Comparison of ENCODE assay signal across 1 cellular context in the genomic region with DNA sequence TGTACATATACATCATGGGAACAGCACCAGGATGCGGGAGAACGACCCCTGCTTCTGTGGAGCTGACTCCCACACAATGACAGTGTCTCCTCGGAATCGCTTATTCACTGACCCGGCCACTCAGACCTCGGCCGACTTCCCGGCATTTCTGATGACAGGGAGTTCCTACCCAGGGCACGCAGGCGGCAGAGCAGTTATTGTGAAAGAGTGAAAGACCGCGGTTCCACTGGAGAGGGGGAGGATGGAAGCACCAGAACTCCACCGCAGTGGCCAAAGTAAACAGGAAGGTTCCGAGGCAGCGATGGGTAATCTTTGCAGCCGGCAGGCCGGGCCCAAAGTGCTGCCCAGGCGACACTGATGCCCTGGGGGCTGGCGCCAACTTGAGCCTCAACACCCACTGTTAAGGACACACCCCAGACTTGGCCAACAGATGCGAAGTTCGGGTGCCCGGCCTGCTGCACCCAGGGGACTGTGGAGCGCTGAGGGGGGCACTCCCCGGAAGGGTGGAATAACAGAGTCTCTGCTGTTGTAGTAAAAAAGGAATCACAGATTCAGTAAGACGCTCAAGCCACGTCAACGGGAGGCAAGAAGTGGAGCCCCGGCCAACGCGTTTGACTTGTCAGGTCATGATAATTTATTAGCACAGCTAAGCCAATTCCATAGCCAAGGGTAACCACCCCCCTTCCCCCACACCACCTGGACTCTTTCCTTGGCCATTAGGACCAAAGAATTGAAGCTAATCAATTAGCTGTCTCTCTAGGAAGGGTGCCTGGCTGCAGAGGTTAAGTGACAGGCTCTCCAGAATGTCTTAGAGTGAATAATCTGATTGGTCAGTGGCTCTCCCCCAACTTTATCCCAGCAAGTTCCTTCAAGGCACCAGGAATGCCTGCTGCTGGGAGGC.
TF ChIP-seq lines count a peak whose summit lies in the region.

No MANE protein-coding gene starts in this region.

TF ChIP-seq in HepG2, 621 proteins besides CTCF, POLR2A, EP300 and RAD21 (continues in another document):
- TF ChIP-seq, protein P1, sequence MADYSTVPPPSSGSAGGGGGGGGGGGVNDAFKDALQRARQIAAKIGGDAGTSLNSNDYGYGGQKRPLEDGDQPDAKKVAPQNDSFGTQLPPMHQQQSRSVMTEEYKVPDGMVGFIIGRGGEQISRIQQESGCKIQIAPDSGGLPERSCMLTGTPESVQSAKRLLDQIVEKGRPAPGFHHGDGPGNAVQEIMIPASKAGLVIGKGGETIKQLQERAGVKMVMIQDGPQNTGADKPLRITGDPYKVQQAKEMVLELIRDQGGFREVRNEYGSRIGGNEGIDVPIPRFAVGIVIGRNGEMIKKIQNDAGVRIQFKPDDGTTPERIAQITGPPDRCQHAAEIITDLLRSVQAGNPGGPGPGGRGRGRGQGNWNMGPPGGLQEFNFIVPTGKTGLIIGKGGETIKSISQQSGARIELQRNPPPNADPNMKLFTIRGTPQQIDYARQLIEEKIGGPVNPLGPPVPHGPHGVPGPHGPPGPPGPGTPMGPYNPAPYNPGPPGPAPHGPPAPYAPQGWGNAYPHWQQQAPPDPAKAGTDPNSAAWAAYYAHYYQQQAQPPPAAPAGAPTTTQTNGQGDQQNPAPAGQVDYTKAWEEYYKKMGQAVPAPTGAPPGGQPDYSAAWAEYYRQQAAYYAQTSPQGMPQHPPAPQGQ (CRISPR knock-in tag; IDR thresholded peaks at IDR 0.05; ENCODE audit: borderline replicate concordance), result no peak
- TF ChIP-seq ATAD3A (CRISPR knock-in tag; IDR thresholded peaks at IDR 0.05) (no peak), EEA1 (CRISPR knock-in tag; IDR thresholded peaks at IDR 0.05; ENCODE audit: borderline replicate concordance) (no peak), MEIS2 (CRISPR knock-in tag; IDR thresholded peaks at IDR 0.05) (peak; percentile 64; the same call in 1 of the 2 replicates), ZNF225 (CRISPR knock-in tag; IDR thresholded peaks at IDR 0.05) (no peak), ELF1 (CRISPR knock-in tag; IDR thresholded peaks at IDR 0.05) (peak; percentile 46), ZIK1 (CRISPR knock-in tag; IDR thresholded peaks at IDR 0.05; ENCODE audit: borderline replicate concordance, low read depth) (no peak), ZFP41 (CRISPR knock-in tag; IDR thresholded peaks at IDR 0.05; ENCODE audit: borderline replicate concordance) (0 out of 2 replicates have a peak, but pooled peaks have one; percentile 56), MEF2D (CRISPR knock-in tag; IDR thresholded peaks at IDR 0.05) (no peak), ZNF570 (CRISPR knock-in tag; IDR thresholded peaks at IDR 0.05; ENCODE audit: borderline replicate concordance) (no peak), ZNF101 (CRISPR knock-in tag; IDR thresholded peaks at IDR 0.05; ENCODE audit: borderline replicate concordance, low read depth) (no peak), ZNF20 (CRISPR knock-in tag; IDR thresholded peaks at IDR 0.05) (no peak), ISX (CRISPR knock-in tag; conservative IDR thresholded peaks at IDR 0.05) (no peak), ARHGAP35 (CRISPR knock-in tag; IDR thresholded peaks at IDR 0.05; ENCODE audit: borderline replicate concordance) (no peak; the same call in 1 of the 2 replicates), AGO1 (IDR thresholded peaks at IDR 0.05; ENCODE audit: low read depth, low read length, poor library complexity, severe bottlenecking) (no peak), HOXA5 (CRISPR knock-in tag; IDR thresholded peaks at IDR 0.05) (no peak), ZNF292 (CRISPR knock-in tag; IDR thresholded peaks at IDR 0.05; ENCODE audit: borderline replicate concordance, low read depth) (peak; percentile 95), ZNF30 (CRISPR knock-in tag; IDR thresholded peaks at IDR 0.05) (no peak), ZMAT3 (CRISPR knock-in tag; conservative IDR thresholded peaks at IDR 0.05) (0 out of 2 replicates have a peak, but pooled peaks have one; percentile 26), FOSL2 (CRISPR knock-in tag; IDR thresholded peaks at IDR 0.05) (peak; percentile 53), IRF2 (CRISPR knock-in tag; IDR thresholded peaks at IDR 0.05) (peak; percentile 50; the same call in 1 of the 2 replicates), ZNF772 (CRISPR knock-in tag; IDR thresholded peaks at IDR 0.05) (no peak), ELF4 (CRISPR knock-in tag; IDR thresholded peaks at IDR 0.05; ENCODE audit: borderline replicate concordance) (no peak), ZNF816 (CRISPR knock-in tag; IDR thresholded peaks at IDR 0.05; ENCODE audit: borderline replicate concordance) (no peak), HOXA7 (CRISPR knock-in tag; IDR thresholded peaks at IDR 0.05) (no peak), RAD51 (IDR thresholded peaks at IDR 0.05; ENCODE audit: borderline replicate concordance) (no peak), NONO (IDR thresholded peaks at IDR 0.05) (no peak), NONO (CRISPR knock-in tag; conservative IDR thresholded peaks at IDR 0.05) (peak; percentile 76), ATF7-NPFF (CRISPR knock-in tag; IDR thresholded peaks at IDR 0.05; ENCODE audit: low read depth) (0 out of 2 replicates have a peak, but pooled peaks have one; percentile 35), ZNF724P (CRISPR knock-in tag; IDR thresholded peaks at IDR 0.05; ENCODE audit: borderline replicate concordance) (no peak), ZBTB20 (CRISPR knock-in tag; IDR thresholded peaks at IDR 0.05; ENCODE audit: borderline replicate concordance, low read depth) (no peak), NCOR1 (IDR thresholded peaks at IDR 0.05; ENCODE audit: borderline replicate concordance, low read length) (no peak), ATF7 (IDR thresholded peaks at IDR 0.05) (no peak), ATF7 (CRISPR knock-in tag; IDR thresholded peaks at IDR 0.05) (no peak), ZBTB7A (CRISPR knock-in tag; IDR thresholded peaks at IDR 0.05) (no peak), BORCS8-MEF2B (CRISPR knock-in tag; IDR thresholded peaks at IDR 0.05) (0 out of 2 replicates have a peak, but pooled peaks have one; percentile 38), HNRNPLL (IDR thresholded peaks at IDR 0.05; ENCODE audit: low read depth, low read length, poor library complexity, severe bottlenecking) (no peak), SSRP1 (CRISPR knock-in tag; IDR thresholded peaks at IDR 0.05) (no peak), ZNF678 (CRISPR knock-in tag; IDR thresholded peaks at IDR 0.05) (no peak), ARNT (IDR thresholded peaks at IDR 0.05) (no peak), KAT7 (CRISPR knock-in tag; IDR thresholded peaks at IDR 0.05; ENCODE audit: borderline replicate concordance) (no peak), ZNF235 (CRISPR knock-in tag; IDR thresholded peaks at IDR 0.05; ENCODE audit: borderline replicate concordance) (no peak), CBX1 (IDR thresholded peaks at IDR 0.05; ENCODE audit: low read depth) (no peak)
- TF ChIP-seq, protein P2, sequence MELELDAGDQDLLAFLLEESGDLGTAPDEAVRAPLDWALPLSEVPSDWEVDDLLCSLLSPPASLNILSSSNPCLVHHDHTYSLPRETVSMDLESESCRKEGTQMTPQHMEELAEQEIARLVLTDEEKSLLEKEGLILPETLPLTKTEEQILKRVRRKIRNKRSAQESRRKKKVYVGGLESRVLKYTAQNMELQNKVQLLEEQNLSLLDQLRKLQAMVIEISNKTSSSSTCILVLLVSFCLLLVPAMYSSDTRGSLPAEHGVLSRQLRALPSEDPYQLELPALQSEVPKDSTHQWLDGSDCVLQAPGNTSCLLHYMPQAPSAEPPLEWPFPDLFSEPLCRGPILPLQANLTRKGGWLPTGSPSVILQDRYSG (CRISPR knock-in tag; IDR thresholded peaks at IDR 0.05), result no peak
- TF ChIP-seq, protein P3, sequence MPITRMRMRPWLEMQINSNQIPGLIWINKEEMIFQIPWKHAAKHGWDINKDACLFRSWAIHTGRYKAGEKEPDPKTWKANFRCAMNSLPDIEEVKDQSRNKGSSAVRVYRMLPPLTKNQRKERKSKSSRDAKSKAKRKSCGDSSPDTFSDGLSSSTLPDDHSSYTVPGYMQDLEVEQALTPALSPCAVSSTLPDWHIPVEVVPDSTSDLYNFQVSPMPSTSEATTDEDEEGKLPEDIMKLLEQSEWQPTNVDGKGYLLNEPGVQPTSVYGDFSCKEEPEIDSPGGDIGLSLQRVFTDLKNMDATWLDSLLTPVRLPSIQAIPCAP (CRISPR knock-in tag; IDR thresholded peaks at IDR 0.05; ENCODE audit: low read depth), result no peak
- TF ChIP-seq, protein P4, sequence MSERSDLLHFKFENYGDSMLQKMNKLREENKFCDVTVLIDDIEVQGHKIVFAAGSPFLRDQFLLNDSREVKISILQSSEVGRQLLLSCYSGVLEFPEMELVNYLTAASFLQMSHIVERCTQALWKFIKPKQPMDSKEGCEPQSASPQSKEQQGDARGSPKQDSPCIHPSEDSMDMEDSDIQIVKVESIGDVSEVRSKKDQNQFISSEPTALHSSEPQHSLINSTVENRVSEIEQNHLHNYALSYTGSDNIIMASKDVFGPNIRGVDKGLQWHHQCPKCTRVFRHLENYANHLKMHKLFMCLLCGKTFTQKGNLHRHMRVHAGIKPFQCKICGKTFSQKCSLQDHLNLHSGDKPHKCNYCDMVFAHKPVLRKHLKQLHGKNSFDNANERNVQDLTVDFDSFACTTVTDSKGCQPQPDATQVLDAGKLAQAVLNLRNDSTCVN (CRISPR knock-in tag; IDR thresholded peaks at IDR 0.05; ENCODE audit: borderline replicate concordance), result no peak
- TF ChIP-seq, protein P5, sequence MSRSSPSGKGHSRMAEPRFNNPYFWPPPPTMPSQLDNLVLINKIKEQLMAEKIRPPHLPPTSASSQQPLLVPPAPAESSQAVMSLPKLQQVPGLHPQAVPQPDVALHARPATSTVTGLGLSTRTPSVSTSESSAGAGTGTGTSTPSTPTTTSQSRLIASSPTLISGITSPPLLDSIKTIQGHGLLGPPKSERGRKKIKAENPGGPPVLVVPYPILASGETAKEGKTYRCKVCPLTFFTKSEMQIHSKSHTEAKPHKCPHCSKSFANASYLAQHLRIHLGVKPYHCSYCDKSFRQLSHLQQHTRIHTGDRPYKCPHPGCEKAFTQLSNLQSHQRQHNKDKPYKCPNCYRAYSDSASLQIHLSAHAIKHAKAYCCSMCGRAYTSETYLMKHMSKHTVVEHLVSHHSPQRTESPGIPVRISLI (CRISPR knock-in tag; IDR thresholded peaks at IDR 0.05; ENCODE audit: borderline replicate concordance), result peak; percentile 27; the same call in 1 of the 2 replicates
- TF ChIP-seq, protein P6, sequence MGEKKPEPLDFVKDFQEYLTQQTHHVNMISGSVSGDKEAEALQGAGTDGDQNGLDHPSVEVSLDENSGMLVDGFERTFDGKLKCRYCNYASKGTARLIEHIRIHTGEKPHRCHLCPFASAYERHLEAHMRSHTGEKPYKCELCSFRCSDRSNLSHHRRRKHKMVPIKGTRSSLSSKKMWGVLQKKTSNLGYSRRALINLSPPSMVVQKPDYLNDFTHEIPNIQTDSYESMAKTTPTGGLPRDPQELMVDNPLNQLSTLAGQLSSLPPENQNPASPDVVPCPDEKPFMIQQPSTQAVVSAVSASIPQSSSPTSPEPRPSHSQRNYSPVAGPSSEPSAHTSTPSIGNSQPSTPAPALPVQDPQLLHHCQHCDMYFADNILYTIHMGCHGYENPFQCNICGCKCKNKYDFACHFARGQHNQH (CRISPR knock-in tag; IDR thresholded peaks at IDR 0.05), result 0 out of 2 replicates have a peak, but pooled peaks have one; percentile 64
- TF ChIP-seq, protein P7, sequence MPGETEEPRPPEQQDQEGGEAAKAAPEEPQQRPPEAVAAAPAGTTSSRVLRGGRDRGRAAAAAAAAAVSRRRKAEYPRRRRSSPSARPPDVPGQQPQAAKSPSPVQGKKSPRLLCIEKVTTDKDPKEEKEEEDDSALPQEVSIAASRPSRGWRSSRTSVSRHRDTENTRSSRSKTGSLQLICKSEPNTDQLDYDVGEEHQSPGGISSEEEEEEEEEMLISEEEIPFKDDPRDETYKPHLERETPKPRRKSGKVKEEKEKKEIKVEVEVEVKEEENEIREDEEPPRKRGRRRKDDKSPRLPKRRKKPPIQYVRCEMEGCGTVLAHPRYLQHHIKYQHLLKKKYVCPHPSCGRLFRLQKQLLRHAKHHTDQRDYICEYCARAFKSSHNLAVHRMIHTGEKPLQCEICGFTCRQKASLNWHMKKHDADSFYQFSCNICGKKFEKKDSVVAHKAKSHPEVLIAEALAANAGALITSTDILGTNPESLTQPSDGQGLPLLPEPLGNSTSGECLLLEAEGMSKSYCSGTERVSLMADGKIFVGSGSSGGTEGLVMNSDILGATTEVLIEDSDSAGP (CRISPR knock-in tag; IDR thresholded peaks at IDR 0.05; ENCODE audit: borderline replicate concordance), result peak; percentile 62
- TF ChIP-seq, protein P8, sequence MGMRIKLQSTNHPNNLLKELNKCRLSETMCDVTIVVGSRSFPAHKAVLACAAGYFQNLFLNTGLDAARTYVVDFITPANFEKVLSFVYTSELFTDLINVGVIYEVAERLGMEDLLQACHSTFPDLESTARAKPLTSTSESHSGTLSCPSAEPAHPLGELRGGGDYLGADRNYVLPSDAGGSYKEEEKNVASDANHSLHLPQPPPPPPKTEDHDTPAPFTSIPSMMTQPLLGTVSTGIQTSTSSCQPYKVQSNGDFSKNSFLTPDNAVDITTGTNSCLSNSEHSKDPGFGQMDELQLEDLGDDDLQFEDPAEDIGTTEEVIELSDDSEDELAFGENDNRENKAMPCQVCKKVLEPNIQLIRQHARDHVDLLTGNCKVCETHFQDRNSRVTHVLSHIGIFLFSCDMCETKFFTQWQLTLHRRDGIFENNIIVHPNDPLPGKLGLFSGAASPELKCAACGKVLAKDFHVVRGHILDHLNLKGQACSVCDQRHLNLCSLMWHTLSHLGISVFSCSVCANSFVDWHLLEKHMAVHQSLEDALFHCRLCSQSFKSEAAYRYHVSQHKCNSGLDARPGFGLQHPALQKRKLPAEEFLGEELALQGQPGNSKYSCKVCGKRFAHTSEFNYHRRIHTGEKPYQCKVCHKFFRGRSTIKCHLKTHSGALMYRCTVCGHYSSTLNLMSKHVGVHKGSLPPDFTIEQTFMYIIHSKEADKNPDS (CRISPR knock-in tag; IDR thresholded peaks at IDR 0.05), result no peak
- TF ChIP-seq, protein P9, sequence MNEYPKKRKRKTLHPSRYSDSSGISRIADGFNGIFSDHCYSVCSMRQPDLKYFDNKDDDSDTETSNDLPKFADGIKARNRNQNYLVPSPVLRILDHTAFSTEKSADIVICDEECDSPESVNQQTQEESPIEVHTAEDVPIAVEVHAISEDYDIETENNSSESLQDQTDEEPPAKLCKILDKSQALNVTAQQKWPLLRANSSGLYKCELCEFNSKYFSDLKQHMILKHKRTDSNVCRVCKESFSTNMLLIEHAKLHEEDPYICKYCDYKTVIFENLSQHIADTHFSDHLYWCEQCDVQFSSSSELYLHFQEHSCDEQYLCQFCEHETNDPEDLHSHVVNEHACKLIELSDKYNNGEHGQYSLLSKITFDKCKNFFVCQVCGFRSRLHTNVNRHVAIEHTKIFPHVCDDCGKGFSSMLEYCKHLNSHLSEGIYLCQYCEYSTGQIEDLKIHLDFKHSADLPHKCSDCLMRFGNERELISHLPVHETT (CRISPR knock-in tag; conservative IDR thresholded peaks at IDR 0.05), result no peak
- TF ChIP-seq, protein P10, sequence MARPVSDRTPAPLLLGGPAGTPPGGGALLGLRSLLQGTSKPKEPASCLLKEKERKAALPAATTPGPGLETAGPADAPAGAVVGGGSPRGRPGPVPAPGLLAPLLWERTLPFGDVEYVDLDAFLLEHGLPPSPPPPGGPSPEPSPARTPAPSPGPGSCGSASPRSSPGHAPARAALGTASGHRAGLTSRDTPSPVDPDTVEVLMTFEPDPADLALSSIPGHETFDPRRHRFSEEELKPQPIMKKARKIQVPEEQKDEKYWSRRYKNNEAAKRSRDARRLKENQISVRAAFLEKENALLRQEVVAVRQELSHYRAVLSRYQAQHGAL (CRISPR knock-in tag; IDR thresholded peaks at IDR 0.05; ENCODE audit: not compliant biosample characterization), result no peak
